ENCODE assay signal across 8 cellular contexts in genomic region chr3:177615015-177615414, GRCh38.
DNase-seq lines count a peak whose midpoint lies in the region; ATAC-seq and TF ChIP-seq lines count a peak whose summit lies in the region.

No MANE protein-coding gene starts in this region.

- ATAC-seq in heart right ventricle (peak; percentile 63 to 96 (median 74)), HG02759 (IDR thresholded peaks at IDR 0.05; ENCODE audit: unreplicated experiment) (no peak), GM21423 (IDR thresholded peaks at IDR 0.05; ENCODE audit: unreplicated experiment) (no peak), HG03460 (IDR thresholded peaks at IDR 0.05; ENCODE audit: unreplicated experiment) (no peak), HG02981 (IDR thresholded peaks at IDR 0.05; ENCODE audit: unreplicated experiment) (no peak)

- H3K4me3 ChIP-seq in heart right ventricle, result no peak overlapping the region
- H3K4me3 ChIP-seq in testis, result no peak overlapping the region

- H3K27me3 ChIP-seq in heart right ventricle (no peaks in the 10 kb centered on the region), testis (no peaks in the 10 kb centered on the region)

- peaks cover 0 to 3% (median 0%) of the 10 kb centered on the region in 11 donors for H3K9me3 ChIP-seq in heart right ventricle
- H3K9me3 ChIP-seq in testis, result no peaks in the 10 kb centered on the region

- intact Hi-C loops in heart right ventricle (cut with DNase I), result loop anchor here in 1 of 10 donors (10.0 kb wide), 2 partner anchors 200 to 560 kb away; no protein-coding TSS in a partner anchor
- intact Hi-C loops in testis (cut with DNase I; ENCODE audit: low total_unique reads), result no loop called here

- no peak for TF ChIP-seq CTCF in heart right ventricle (IDR thresholded peaks at IDR 0.05)
- no peak for TF ChIP-seq CTCF in testis (IDR thresholded peaks at IDR 0.05)

- H3K36me3 ChIP-seq in heart right ventricle (no peaks in the 10 kb centered on the region), testis (ENCODE audit: low read depth, missing control alignments) (no peaks in the 10 kb centered on the region)

- 41 to 42% methylated on average over 2 of the region's 2 CpGs for WGBS in heart right ventricle, 2 donors
- WGBS in testis, 2 donors, result 38 to 65% methylated on average over 2 of the region's 2 CpGs

- H3K4me1 ChIP-seq in heart right ventricle (peaks cover 5 to 46% (median 35%) of the 10 kb centered on the region in 9 donors), testis (peaks cover 21% of the 10 kb centered on the region)

- peak; percentile 83 to 85 for DNase-seq in Kasumi-1 (lab: John Stamatoyannopoulos, UW)
- DNase-seq in SK-MEL-5 (ENCODE audit: low read depth, low spot score), result peak; percentile 83
- peak; percentile 60 to 62 for DNase-seq in heart right ventricle
- peak; percentile 44 for DNase-seq in testis

- H3K27ac ChIP-seq in heart right ventricle, result peak overlapping the region in 3 of 10 donors; percentile 7 to 56 (median 18)
- no peak overlapping the region for H3K27ac ChIP-seq in testis

- no peak for TF ChIP-seq POLR2A in testis (IDR thresholded peaks at IDR 0.05)

- in situ Hi-C loops in SK-MEL-5 (cut with HindIII; ENCODE audit: low pct_unique_long_range_greater_than_20kb, low sequenced_read_pairs), result no loop called here

Comparison
In these comparisons a context has a peak if more than half of its experiments do, and no peak if none do; other contexts are left out.
1. ATAC-seq: peak in heart right ventricle (8 of 8); none in HG02759 (single experiment), GM21423 (single experiment), HG03460 (single experiment) and HG02981 (single experiment).
2. Peak in every context shown above with its lines, with median percentiles within 50 percentile points of each other: DNase-seq.